In genomic region chr3:12454076-12454807, GRCh38 we compare ENCODE assay signal across 1 cellular context.
TF ChIP-seq lines count a peak whose summit lies in the region.

No MANE protein-coding gene starts in this region.

TF ChIP-seq in endothelial cell of umbilical vein, 7 proteins besides CTCF, POLR2A, EP300 and RAD21:
- TF ChIP-seq FOS (IDR thresholded peaks at IDR 0.05; ENCODE audit: borderline replicate concordance, insufficient read depth, low read length) (peak; percentile 30), MYC (IDR thresholded peaks at IDR 0.05; ENCODE audit: low read depth, low read length) (no peak)
